33 cellular contexts compared by ENCODE assay signal in genomic region chr10:85666987-85667386, GRCh38.
"Had no signal": no experiment of that assay in that cellular context is flagged by ENCODE, and none has a peak within 500 bp of the region (broad histone marks: within the 10 kb centered on the region; RNA-seq: fewer than 3 reads in every experiment).

No MANE protein-coding gene starts in this region.

- H3K36me3 Mint-ChIP-seq: activated CD4-positive, alpha-beta memory T cell treated with anti-CD3 and anti-CD28 coated beads for 36 hours; activated naive CD4-positive, alpha-beta T cell treated with anti-CD3 and anti-CD28 coated beads, Interleukin-2, amount 10 ng/mL, durations not matched to agents 7 days and 5 days; activated naive CD8-positive, alpha-beta T cell; activated naive CD8-positive, alpha-beta T cell treated with anti-CD3 and anti-CD28 coated beads, Interleukin-2, amount 10 ng/mL, durations not matched to agents 7 days and 5 days; brain had no signal

- H3K27me3 Mint-ChIP-seq: activated B cell treated with CpG ODN at 0.5 μM for 24 hours; activated CD4-positive, alpha-beta memory T cell treated with anti-CD3 and anti-CD28 coated beads for 36 hours; activated CD4-positive, alpha-beta T cell treated with anti-CD3 and anti-CD28 coated beads, Interleukin-2, amount 10 ng/mL, durations not matched to agents 24 days and 14 days; activated naive CD4-positive, alpha-beta T cell treated with anti-CD3 and anti-CD28 coated beads, Interleukin-2, amount 10 ng/mL, durations not matched to agents 7 days and 5 days; activated naive CD4-positive, alpha-beta T cell treated with anti-CD3 and anti-CD28 coated beads, Interleukin-2, amount 50 U/mL, for 24 hours; activated naive CD8-positive, alpha-beta T cell; activated T-cell treated with anti-CD3 and anti-CD28 coated beads, Interleukin-2, amount 50 U/mL, for 24 hours; central memory CD8-positive, alpha-beta T cell had no signal

- H3K27ac ChIP-seq: ascending aorta, cardiac muscle cell, VCaP had no signal

- H3K9me3 Mint-ChIP-seq: activated B cell treated with CpG ODN at 0.5 μM for 24 hours; activated CD4-positive, alpha-beta memory T cell treated with anti-CD3 and anti-CD28 coated beads for 36 hours; activated CD4-positive, alpha-beta T cell treated with anti-CD3 and anti-CD28 coated beads, Interleukin-2, amount 10 ng/mL, durations not matched to agents 24 days and 14 days; activated CD8-positive, alpha-beta T cell treated with anti-CD3 and anti-CD28 coated beads for 36 hours; activated naive CD4-positive, alpha-beta T cell treated with anti-CD3 and anti-CD28 coated beads, Interleukin-2, amount 10 ng/mL, durations not matched to agents 7 days and 5 days; activated naive CD4-positive, alpha-beta T cell treated with anti-CD3 and anti-CD28 coated beads, Interleukin-2, amount 50 U/mL, for 24 hours; activated naive CD8-positive, alpha-beta T cell treated with anti-CD3 and anti-CD28 coated beads, Interleukin-2, amount 10 ng/mL, durations not matched to agents 7 days and 5 days; activated naive CD8-positive, alpha-beta T cell treated with anti-CD3 and anti-CD28 coated beads, Interleukin-2, amount 50 U/mL, for 24 hours; T-helper 1 cell treated with Interleukin-12 subunit alpha and Interleukin-12 subunit beta and Interleukin-4 antibody, amounts not matched to agents 30 μg/mL and 1 μg/mL, for 36 hours; T-helper 2 cell treated with Interferon-gamma antibody and Interleukin-4, amounts not matched to agents 5 μg/mL and 100 μg/mL, for 36 hours had no signal

- ATAC-seq: activated CD8-positive, alpha-beta T cell treated with anti-CD3 and anti-CD28 coated beads for 36 hours; activated naive CD8-positive, alpha-beta T cell treated with anti-CD3 and anti-CD28 coated beads, Interleukin-2, amount 50 U/mL, for 24 hours had no signal

- H3K36me3 ChIP-seq: ascending aorta, cardiac muscle cell had no signal

- H3K4me3 Mint-ChIP-seq: activated B cell treated with CpG ODN at 0.5 μM for 24 hours; activated CD4-positive, alpha-beta memory T cell treated with anti-CD3 and anti-CD28 coated beads for 36 hours; activated CD4-positive, alpha-beta T cell treated with anti-CD3 and anti-CD28 coated beads, Interleukin-2, amount 10 ng/mL, durations not matched to agents 24 days and 14 days; activated CD8-positive, alpha-beta T cell treated with anti-CD3 and anti-CD28 coated beads for 36 hours; activated naive CD4-positive, alpha-beta T cell treated with anti-CD3 and anti-CD28 coated beads, Interleukin-2, amount 10 ng/mL, durations not matched to agents 7 days and 5 days; activated naive CD4-positive, alpha-beta T cell treated with anti-CD3 and anti-CD28 coated beads, Interleukin-2, amount 50 U/mL, for 24 hours; activated naive CD8-positive, alpha-beta T cell; activated naive CD8-positive, alpha-beta T cell treated with anti-CD3 and anti-CD28 coated beads, Interleukin-2, amount 10 ng/mL, durations not matched to agents 7 days and 5 days; activated naive CD8-positive, alpha-beta T cell treated with anti-CD3 and anti-CD28 coated beads, Interleukin-2, amount 50 U/mL, for 24 hours; activated T-cell treated with anti-CD3 and anti-CD28 coated beads, Interleukin-2, amount 50 U/mL, for 24 hours; brain; central memory CD8-positive, alpha-beta T cell; T-helper 1 cell treated with Interleukin-12 subunit alpha and Interleukin-12 subunit beta and Interleukin-4 antibody, amounts not matched to agents 30 μg/mL and 1 μg/mL, for 36 hours; T-helper 2 cell treated with Interferon-gamma antibody and Interleukin-4, amounts not matched to agents 5 μg/mL and 100 μg/mL, for 36 hours had no signal

- H3K9me3 ChIP-seq: ascending aorta had no signal

- DNase-seq: activated B cell treated with CpG ODN at 0.5 μM for 24 hours; activated CD4-positive, alpha-beta memory T cell treated with anti-CD3 and anti-CD28 coated beads for 36 hours; activated CD4-positive, alpha-beta T cell treated with anti-CD3 and anti-CD28 coated beads for 4 hours; activated CD4-positive, alpha-beta T cell treated with anti-CD3 and anti-CD28 coated beads, Interleukin-2, amount 10 ng/mL, durations not matched to agents 24 days and 14 days; activated CD4-positive, alpha-beta T cell treated with anti-CD3 and anti-CD28 coated beads, Interleukin-2, amount 50 U/mL, for 1 hour; activated CD4-positive, alpha-beta T cell treated with anti-CD3 and anti-CD28 coated beads, Interleukin-2, amount 50 U/mL, for 4 hours; activated CD4-positive, CD25-positive, alpha-beta regulatory T cell treated with anti-CD3 and anti-CD28 coated beads, Interleukin-2, amount 50 U/mL, for 72 hours; activated CD8-positive, alpha-beta memory T cell treated with anti-CD3 and anti-CD28 coated beads, Interleukin-2, amount 50 U/mL, for 4 hours; activated CD8-positive, alpha-beta T cell treated with anti-CD3 and anti-CD28 coated beads for 36 hours; activated effector memory CD4-positive, alpha-beta T cell treated with Interleukin-2 at 50 U/mL for 16 hours; activated gamma-delta T cell; activated naive CD4-positive, alpha-beta T cell treated with anti-CD3 and anti-CD28 coated beads, Interleukin-2, amount 10 ng/mL, durations not matched to agents 7 days and 5 days; activated naive CD4-positive, alpha-beta T cell treated with Interleukin-2 at 50 U/mL for 16 hours; activated naive CD8-positive, alpha-beta T cell treated with anti-CD3 and anti-CD28 coated beads, Interleukin-2, amount 10 ng/mL, durations not matched to agents 7 days and 5 days; activated naive CD8-positive, alpha-beta T cell treated with anti-CD3 and anti-CD28 coated beads, Interleukin-2, amount 50 U/mL, for 24 hours; activated T-cell treated with anti-CD3 and anti-CD28 coated beads, Interleukin-2, amount 50 U/mL, for 24 hours; activated T-cell treated with anti-CD3 and anti-CD28 coated beads, Interleukin-2, amount 50 U/mL, for 48 hours; amygdala; anterior cingulate cortex; cerebellar nuclear complex; T-helper 1 cell; T-helper 2 cell; T-helper 9 cell had no signal

- H3K27me3 ChIP-seq: ascending aorta, cardiac muscle cell had no signal

- H3K27ac Mint-ChIP-seq: activated B cell treated with CpG ODN at 0.5 μM for 24 hours; activated CD4-positive, alpha-beta memory T cell treated with anti-CD3 and anti-CD28 coated beads for 36 hours; activated CD4-positive, alpha-beta T cell treated with anti-CD3 and anti-CD28 coated beads, Interleukin-2, amount 10 ng/mL, durations not matched to agents 24 days and 14 days; activated CD8-positive, alpha-beta T cell treated with anti-CD3 and anti-CD28 coated beads for 36 hours; activated naive CD4-positive, alpha-beta T cell treated with anti-CD3 and anti-CD28 coated beads, Interleukin-2, amount 10 ng/mL, durations not matched to agents 7 days and 5 days; activated naive CD4-positive, alpha-beta T cell treated with anti-CD3 and anti-CD28 coated beads, Interleukin-2, amount 50 U/mL, for 24 hours; activated naive CD8-positive, alpha-beta T cell; activated naive CD8-positive, alpha-beta T cell treated with anti-CD3 and anti-CD28 coated beads, Interleukin-2, amount 10 ng/mL, durations not matched to agents 7 days and 5 days; activated naive CD8-positive, alpha-beta T cell treated with anti-CD3 and anti-CD28 coated beads, Interleukin-2, amount 50 U/mL, for 24 hours; activated T-cell treated with anti-CD3 and anti-CD28 coated beads, Interleukin-2, amount 50 U/mL, for 24 hours; activated T-helper 2 cell treated with anti-CD3 and anti-CD28 coated beads, Interferon-gamma antibody, Interleukin-2, Interleukin-4, amounts not matched to agents 10 μg/mL and 5 μg/mL and 100 μg/mL, durations not matched to agents 14 hours and 24 hours and 36 hours; brain; T-helper 1 cell treated with Interleukin-12 subunit alpha and Interleukin-12 subunit beta and Interleukin-4 antibody, amounts not matched to agents 30 μg/mL and 1 μg/mL, for 36 hours; T-helper 2 cell treated with Interferon-gamma antibody and Interleukin-4, amounts not matched to agents 5 μg/mL and 100 μg/mL, for 36 hours had no signal

- H3K4me1 ChIP-seq: ascending aorta had no signal

- H3K4me1 Mint-ChIP-seq: activated B cell treated with CpG ODN at 0.5 μM for 24 hours; activated CD4-positive, alpha-beta T cell treated with anti-CD3 and anti-CD28 coated beads, Interleukin-2, amount 10 ng/mL, durations not matched to agents 24 days and 14 days; activated naive CD4-positive, alpha-beta T cell treated with anti-CD3 and anti-CD28 coated beads, Interleukin-2, amount 50 U/mL, for 24 hours; activated naive CD8-positive, alpha-beta T cell treated with anti-CD3 and anti-CD28 coated beads, Interleukin-2, amount 10 ng/mL, durations not matched to agents 7 days and 5 days; activated naive CD8-positive, alpha-beta T cell treated with anti-CD3 and anti-CD28 coated beads, Interleukin-2, amount 50 U/mL, for 24 hours; central memory CD8-positive, alpha-beta T cell had no signal

- H3K4me3 ChIP-seq: ascending aorta, cardiac muscle cell had no signal
